ENCODE assay signal across 3 cellular contexts in genomic region chr1:93471284-93471683, GRCh38.
TF ChIP-seq lines count a peak whose summit lies in the region.

No MANE protein-coding gene starts in this region.

TF ChIP-seq in HepG2, 621 proteins besides CTCF, POLR2A, EP300 and RAD21:
- TF ChIP-seq ZNF570 (CRISPR knock-in tag; IDR thresholded peaks at IDR 0.05; ENCODE audit: borderline replicate concordance) (no peak), ATF1 (CRISPR knock-in tag; IDR thresholded peaks at IDR 0.05) (no peak), ONECUT2 (CRISPR knock-in tag; IDR thresholded peaks at IDR 0.05) (no peak), ATF3 (CRISPR knock-in tag; IDR thresholded peaks at IDR 0.05) (no peak), ZNF747 (CRISPR knock-in tag; IDR thresholded peaks at IDR 0.05; ENCODE audit: borderline replicate concordance) (no peak), ZNF572 (CRISPR knock-in tag; IDR thresholded peaks at IDR 0.05) (no peak), FOXM1 (CRISPR knock-in tag; IDR thresholded peaks at IDR 0.05) (no peak), NFKBIZ (CRISPR knock-in tag; IDR thresholded peaks at IDR 0.05) (no peak), DRAP1 (CRISPR knock-in tag; IDR thresholded peaks at IDR 0.05) (no peak), ARNT2 (CRISPR knock-in tag; IDR thresholded peaks at IDR 0.05; ENCODE audit: low read depth) (no peak), LRRFIP1 (CRISPR knock-in tag; conservative IDR thresholded peaks at IDR 0.05) (no peak)

TF ChIP-seq in SK-N-SH, 30 proteins besides CTCF, POLR2A, EP300 and RAD21:
- TF ChIP-seq MEF2A (IDR thresholded peaks at IDR 0.05; ENCODE audit: borderline replicate concordance, low read depth) (no peak), JUND (IDR thresholded peaks at IDR 0.05) (no peak), EZH2phosphoT487 (IDR thresholded peaks at IDR 0.05; ENCODE audit: borderline replicate concordance, low read depth) (no peak), MXI1 (IDR thresholded peaks at IDR 0.05; ENCODE audit: low read depth, low read length) (no peak), TCF12 (IDR thresholded peaks at IDR 0.05) (no peak), FOXJ3 (CRISPR knock-in tag; IDR thresholded peaks at IDR 0.05) (no peak), REST (IDR thresholded peaks at IDR 0.05; ENCODE audit: low read depth, low read length) (no peak), RFX5 (IDR thresholded peaks at IDR 0.05; ENCODE audit: low read length) (no peak), USF2 (IDR thresholded peaks at IDR 0.05; ENCODE audit: borderline replicate concordance, low read depth, low read length) (no peak), TAF1 (IDR thresholded peaks at IDR 0.05; ENCODE audit: borderline replicate concordance, low read depth, low read length) (no peak), NRF1 (IDR thresholded peaks at IDR 0.05; ENCODE audit: low read depth, low read length) (no peak), RXRA (IDR thresholded peaks at IDR 0.05; ENCODE audit: borderline replicate concordance, low read depth) (no peak), MAX (IDR thresholded peaks at IDR 0.05; ENCODE audit: low read depth) (no peak), TEAD4 (IDR thresholded peaks at IDR 0.05; ENCODE audit: borderline replicate concordance, insufficient read depth) (no peak), CHD2 (IDR thresholded peaks at IDR 0.05; ENCODE audit: low read length, partially characterized antibody) (no peak), SMC3 (IDR thresholded peaks at IDR 0.05; ENCODE audit: low read depth, low read length) (no peak), ELF1 (IDR thresholded peaks at IDR 0.05) (no peak)

TF ChIP-seq in endothelial cell of umbilical vein, 7 proteins besides CTCF, POLR2A, EP300 and RAD21:
- no peak for TF ChIP-seq EZH2 (IDR thresholded peaks at IDR 0.05; ENCODE audit: borderline replicate concordance, low read depth, low read length, severe bottlenecking)
- no peak for TF ChIP-seq MYC (IDR thresholded peaks at IDR 0.05; ENCODE audit: low read depth, low read length)
- TF ChIP-seq FOS (IDR thresholded peaks at IDR 0.05; ENCODE audit: borderline replicate concordance, insufficient read depth, low read length), result no peak
- no peak for TF ChIP-seq JUN (IDR thresholded peaks at IDR 0.05; ENCODE audit: borderline replicate concordance, insufficient read depth, insufficient read length, low read depth)
